ENCODE assay signal across 1 cellular context in genomic region chr11:121577106-121577505, GRCh38.
TF ChIP-seq lines count a peak whose summit lies in the region.

No MANE protein-coding gene starts in this region.

TF ChIP-seq in IMR-90, 13 proteins besides CTCF, POLR2A, EP300 and RAD21 (continued from another document):
- TF ChIP-seq SMC3 (IDR thresholded peaks at IDR 0.05; ENCODE audit: low read depth, low read length): no peak
- TF ChIP-seq MXI1 (IDR thresholded peaks at IDR 0.05; ENCODE audit: borderline replicate concordance, low read depth, low read length): no peak
- no peak for TF ChIP-seq NFE2L2 (IDR thresholded peaks at IDR 0.05; ENCODE audit: low read depth, low read length)
- no peak for TF ChIP-seq RCOR1 (IDR thresholded peaks at IDR 0.05; ENCODE audit: insufficient replicate concordance, low read length)
- no peak for TF ChIP-seq MAZ (IDR thresholded peaks at IDR 0.05; ENCODE audit: borderline replicate concordance, low read depth, low read length)
- no peak for TF ChIP-seq ELK1 (IDR thresholded peaks at IDR 0.05; ENCODE audit: borderline replicate concordance, low read depth, low read length)
- no peak for TF ChIP-seq CEBPB (IDR thresholded peaks at IDR 0.05; ENCODE audit: low read depth, low read length)
- no peak for TF ChIP-seq CHD1 (IDR thresholded peaks at IDR 0.05; ENCODE audit: low read depth, low read length)
- no peak for TF ChIP-seq FOS (IDR thresholded peaks at IDR 0.05; ENCODE audit: low read depth, low read length)
- TF ChIP-seq RFX5 (IDR thresholded peaks at IDR 0.05; ENCODE audit: low read depth, low read length): no peak
- TF ChIP-seq, protein P1, sequence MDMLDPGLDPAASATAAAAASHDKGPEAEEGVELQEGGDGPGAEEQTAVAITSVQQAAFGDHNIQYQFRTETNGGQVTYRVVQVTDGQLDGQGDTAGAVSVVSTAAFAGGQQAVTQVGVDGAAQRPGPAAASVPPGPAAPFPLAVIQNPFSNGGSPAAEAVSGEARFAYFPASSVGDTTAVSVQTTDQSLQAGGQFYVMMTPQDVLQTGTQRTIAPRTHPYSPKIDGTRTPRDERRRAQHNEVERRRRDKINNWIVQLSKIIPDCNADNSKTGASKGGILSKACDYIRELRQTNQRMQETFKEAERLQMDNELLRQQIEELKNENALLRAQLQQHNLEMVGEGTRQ (IDR thresholded peaks at IDR 0.05; ENCODE audit: low read depth, low read length): no peak
- no peak for TF ChIP-seq BHLHE40 (IDR thresholded peaks at IDR 0.05; ENCODE audit: low read depth, low read length)
